In genomic region chr11:1510928-1511327, GRCh38 we compare ENCODE assay signal across 15 cellular contexts.
"Had no signal": no experiment of that assay in that cellular context is flagged by ENCODE, and none has a peak within 500 bp of the region (broad histone marks: within the 10 kb centered on the region; RNA-seq: fewer than 3 reads in every experiment).

No MANE protein-coding gene starts in this region.

- H3K4me1 ChIP-seq: parathyroid adenoma had no signal

- DNase-seq: activated CD4-positive, alpha-beta T cell treated with anti-CD3 and anti-CD28 coated beads, Interleukin-2, amount 50 U/mL, for 1 hour; activated effector memory CD4-positive, alpha-beta T cell treated with anti-CD3 and anti-CD28 coated beads, Interleukin-2, amount 50 U/mL, for 16 hours; colonic mucosa; effector CD4-positive, alpha-beta T cell; foreskin melanocyte; islet precursor cell; retina; stimulated activated CD4-positive, alpha-beta T cell treated with anti-CD3 and anti-CD28 coated beads, Interleukin-4, amount 100 ng/mL, for 4 hours; T-helper 17 cell had no signal

- H3K4me3 Mint-ChIP-seq: mesothelial cell of epicardium, neural progenitor cell, T-helper 17 cell had no signal

- H3K4me3 ChIP-seq: colonic mucosa, heart left ventricle, neural progenitor cell, skin epidermis had no signal

- H3K9me3 Mint-ChIP-seq: activated naive CD4-positive, alpha-beta T cell treated with anti-CD3 and anti-CD28 coated beads, Interleukin-2, amount 50 U/mL, for 72 hours; mesothelial cell of epicardium; neural progenitor cell had no signal

- ATAC-seq: activated naive CD4-positive, alpha-beta T cell treated with anti-CD3 and anti-CD28 coated beads, Interleukin-2, amount 50 U/mL, for 72 hours; heart left ventricle; T-helper 17 cell had no signal

- H3K27ac Mint-ChIP-seq: activated naive CD4-positive, alpha-beta T cell treated with anti-CD3 and anti-CD28 coated beads, Interleukin-2, amount 50 U/mL, for 72 hours; mesothelial cell of epicardium; neural progenitor cell had no signal

- H3K36me3 Mint-ChIP-seq: activated naive CD4-positive, alpha-beta T cell treated with anti-CD3 and anti-CD28 coated beads, Interleukin-2, amount 50 U/mL, for 72 hours; mesothelial cell of epicardium; neural progenitor cell had no signal

- H3K27me3 Mint-ChIP-seq: T-helper 17 cell had no signal

- H3K9me3 ChIP-seq: colonic mucosa, heart left ventricle had no signal

- H3K27ac ChIP-seq: colonic mucosa, heart left ventricle, neural progenitor cell, parathyroid adenoma, skin epidermis had no signal

- H3K36me3 ChIP-seq: colonic mucosa, neural progenitor cell had no signal

- H3K27me3 ChIP-seq: colonic mucosa, heart left ventricle, neural progenitor cell had no signal
